8 cellular contexts compared by ENCODE assay signal in genomic region chrX:48896611-48897011, GRCh38. TPM values are rescaled to one million over a fixed set of nuclear protein-coding genes. Genes with fewer than 3 reads are reported as not detected.
DNase-seq lines count a peak whose midpoint lies in the region; ATAC-seq and TF ChIP-seq lines count a peak whose summit lies in the region.

No MANE protein-coding gene starts in this region.

- TF ChIP-seq CTCF in GM23338 (conservative IDR thresholded peaks at IDR 0.05; ENCODE audit: low read depth in 2 of 2): no peak

- no peaks in the 10 kb centered on the region; the same call in 1 of the 2 replicates for H3K36me3 ChIP-seq in GM23338 (ENCODE audit: insufficient read depth)

- peaks cover 36% of the 10 kb centered on the region for H3K36me3 Mint-ChIP-seq in GM23338 (ENCODE audit: low read depth)
- peaks cover 38% of the 10 kb centered on the region for H3K36me3 Mint-ChIP-seq in activated T-helper 17 cell treated with anti-CD3 and anti-CD28 coated beads, Interleukin-2, amount 50 U/mL, for 72 hours (ENCODE audit: low read depth)

- peak overlapping the region; percentile 97 for H3K27ac Mint-ChIP-seq in GM23338
- peak overlapping the region; percentile 94 for H3K27ac Mint-ChIP-seq in activated T-helper 17 cell treated with anti-CD3 and anti-CD28 coated beads, Interleukin-2, amount 50 U/mL, for 72 hours

- peaks cover 41% of the 10 kb centered on the region for H3K79me2 ChIP-seq in GM23338 (replicated peaks; ENCODE audit: insufficient read depth)

- peak overlapping the region; percentile 93 for H3K4me2 ChIP-seq in GM23338

- H3K27me3 ChIP-seq in GM23338 (ENCODE audit: insufficient read depth): no peaks in the 10 kb centered on the region

- H4K20me1 ChIP-seq in GM23338 (replicated peaks; ENCODE audit: insufficient read depth): no peaks in the 10 kb centered on the region

- DNase-seq in 8988T (peak; percentile 9), GM23338 (ENCODE audit: low spot score) (peak; percentile 30), substantia nigra (lab: John Stamatoyannopoulos, UW) (peak in 1 of 49 donors; percentile 18), GF-D8 (lab: John Stamatoyannopoulos, UW) (no peak), hippocampal formation (lab: John Stamatoyannopoulos, UW) (no peak)

- 0 out of 2 replicates have a peak overlapping the region, but pooled peaks have one; percentile 97 for H3K27ac ChIP-seq in GM23338 (ENCODE audit: low read depth)
- peak overlapping the region; percentile 83 for H3K27ac ChIP-seq in substantia nigra (ENCODE audit: low read depth, low read length, poor library complexity, severe bottlenecking)

- peak overlapping the region; percentile 88 for H3K4me3 Mint-ChIP-seq in GM23338
- H3K4me3 Mint-ChIP-seq in activated T-helper 17 cell treated with anti-CD3 and anti-CD28 coated beads, Interleukin-2, amount 50 U/mL, for 72 hours: peak overlapping the region; percentile 85

- ATAC-seq in GM23338 (peak; percentile 6), HG02588 (IDR thresholded peaks at IDR 0.05; ENCODE audit: unreplicated experiment) (no peak)
- no peak for ATAC-seq in activated T-helper 17 cell treated with anti-CD3 and anti-CD28 coated beads, Interleukin-2, amount 50 U/mL, for 72 hours (replicated peaks)

- no peaks in the 10 kb centered on the region for H3K27me3 Mint-ChIP-seq in GM23338 (ENCODE audit: insufficient read depth, low read depth, poor library complexity)
- H3K27me3 Mint-ChIP-seq in activated T-helper 17 cell treated with anti-CD3 and anti-CD28 coated beads, Interleukin-2, amount 50 U/mL, for 72 hours: no peaks in the 10 kb centered on the region

- H3K4me1 Mint-ChIP-seq in GM23338: no peaks in the 10 kb centered on the region; the same call in 2 of the 3 replicates
- H3K4me1 Mint-ChIP-seq in activated T-helper 17 cell treated with anti-CD3 and anti-CD28 coated beads, Interleukin-2, amount 50 U/mL, for 72 hours: peaks cover 6% of the 10 kb centered on the region

- peak overlapping the region; percentile 83 for H3K4me3 ChIP-seq in GM23338
- peak overlapping the region; percentile 61 for H3K4me3 ChIP-seq in iPS-18c (ENCODE audit: insufficient read depth, low read depth, low read length)

- no peak overlapping the region for H2AFZ ChIP-seq in GM23338

- H3K9me2 ChIP-seq in GM23338 (ENCODE audit: insufficient read depth): no peaks in the 10 kb centered on the region

- peaks cover 11% of the 10 kb centered on the region for H3K9me3 ChIP-seq in iPS-18c (ENCODE audit: control insufficient read depth, insufficient read depth, low read length)

- no peaks in the 10 kb centered on the region; the same call in 1 of the 2 replicates for H3K4me1 ChIP-seq in GM23338 (ENCODE audit: insufficient read depth)

- H3K9me3 Mint-ChIP-seq in GM23338: no peaks in the 10 kb centered on the region
- H3K9me3 Mint-ChIP-seq in activated T-helper 17 cell treated with anti-CD3 and anti-CD28 coated beads, Interleukin-2, amount 50 U/mL, for 72 hours: no peaks in the 10 kb centered on the region

- H3F3A ChIP-seq in GM23338 (replicated peaks; ENCODE audit: low read depth): no peaks in the 10 kb centered on the region

TF ChIP-seq in GM23338, 12 proteins besides CTCF, POLR2A, EP300 and RAD21:
- TF ChIP-seq ZNF462 (CRISPR knock-in tag; IDR thresholded peaks at IDR 0.05): no peak
- no peak for TF ChIP-seq EZH2phosphoT487 (IDR thresholded peaks at IDR 0.05; ENCODE audit: unreplicated experiment)
- no peak for TF ChIP-seq CREB1 (CRISPR knock-in tag; IDR thresholded peaks at IDR 0.05; ENCODE audit: low read depth)

RNA-seq across cellular contexts. Expression of gene TIMM17B, which starts 1.0 kb away (rescaled TPM):
- total RNA-seq in GM23338 (2014; rRNA removed; shearing (Covaris generic)): 61.3 and 67.1 TPM in 2 replicates
- polyA plus RNA-seq in GM23338 (2016; fragmentation: Nextera tagmentation; extraction: Ambion mirVana): 147 and 158 TPM in 2 replicates
- total RNA-seq in activated T-helper 17 cell treated with anti-CD3 and anti-CD28 coated beads, Interleukin-2, amount 50 U/mL, for 72 hours: 10 to 100 TPM; 54.4 to 66.3 TPM

RNA-seq across cellular contexts. Expression of gene PQBP1, which starts 1.1 kb away (rescaled TPM):
- 53.2 and 63.4 TPM in 2 replicates for total RNA-seq in GM23338 (2014; rRNA removed; shearing (Covaris generic))
- 121 and 130 TPM in 2 replicates for polyA plus RNA-seq in GM23338 (2016; fragmentation: Nextera tagmentation; extraction: Ambion mirVana)
- total RNA-seq in activated T-helper 17 cell treated with anti-CD3 and anti-CD28 coated beads, Interleukin-2, amount 50 U/mL, for 72 hours: 10 to 100 TPM; 62.6 to 95.7 TPM

RNA-seq across cellular contexts. Expression of gene SLC35A2, which starts 14.8 kb away (rescaled TPM):
- total RNA-seq in GM23338 (2014; rRNA removed; shearing (Covaris generic)): 16.4 and 17.7 TPM in 2 replicates
- polyA plus RNA-seq in GM23338 (2016; fragmentation: Nextera tagmentation; extraction: Ambion mirVana): 13.0 and 20.6 TPM in 2 replicates
- 10 to 100 TPM; 24.6 to 32.8 TPM for total RNA-seq in activated T-helper 17 cell treated with anti-CD3 and anti-CD28 coated beads, Interleukin-2, amount 50 U/mL, for 72 hours

RNA-seq across cellular contexts. Expression of gene PIM2, which starts 22.2 kb away (rescaled TPM):
- total RNA-seq in GM23338 (2014; rRNA removed; shearing (Covaris generic)): 336 and 359 TPM in 2 replicates
- polyA plus RNA-seq in GM23338 (2016; fragmentation: Nextera tagmentation; extraction: Ambion mirVana): 232 and 237 TPM in 2 replicates
- 100 to 1,000 TPM; 350 to 648 TPM for total RNA-seq in activated T-helper 17 cell treated with anti-CD3 and anti-CD28 coated beads, Interleukin-2, amount 50 U/mL, for 72 hours

Comparison
In these comparisons a context has a peak if more than half of its experiments do, and no peak if none do; other contexts are left out.
1. DNase-seq: peak in 8988T (single experiment) and GM23338 (single experiment); none in GF-D8 (single experiment) and hippocampal formation (0 of 2).